9 cellular contexts compared by ENCODE assay signal in the genomic region with DNA sequence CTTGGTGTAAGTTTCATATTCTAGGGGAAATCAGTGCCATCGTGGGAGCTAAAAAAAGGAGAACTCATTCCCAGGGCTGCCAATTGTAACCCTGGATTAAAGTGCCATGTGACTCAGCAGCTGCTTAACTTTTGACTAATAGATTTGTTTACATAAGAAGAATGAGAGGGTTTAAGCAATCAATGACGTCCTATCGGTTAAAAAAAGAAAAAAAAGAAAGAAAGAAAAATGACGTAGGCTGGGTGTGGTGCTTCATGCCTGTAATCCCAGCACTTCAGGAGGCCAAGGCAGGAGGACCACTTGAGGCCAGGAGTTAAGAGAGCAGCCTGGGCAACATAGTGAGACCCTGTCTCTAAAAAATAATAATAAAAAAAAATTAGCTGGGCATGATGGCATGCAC.
DNase-seq lines count a peak whose midpoint lies in the region; ATAC-seq and TF ChIP-seq lines count a peak whose summit lies in the region.
"Had no signal": no experiment of that assay in that cellular context is flagged by ENCODE, and none has a peak within 500 bp of the region (broad histone marks: within the 10 kb centered on the region; RNA-seq: fewer than 3 reads in every experiment).

No MANE protein-coding gene starts in this region.

- H3K27ac ChIP-seq in ACC112 (ENCODE audit: low read depth, low read length) (peak overlapping the region; percentile 86), HCT116 (ENCODE audit: low read depth, low read length) (no peak overlapping the region), liver (ENCODE audit: low read depth in 1 of 2, low read length in 2 of 2) (peak overlapping the region in 1 of 2 donors; percentile 67)

- RAD21 ChIA-PET in HCT116 (lab: Charles Lee; ENCODE audit: low non-redundant PET in 1 of 2, low total read pairs in 2 of 2, uncharacterized antibody in 2 of 2, unreplicated experiment in 2 of 2): interaction anchor here in 1 of 2 experiments (0.5 kb wide), 1 partner anchor 216 kb away, joined by 4 read pairs; no protein-coding TSS in a partner anchor

- DNase-seq in HCT116 (ENCODE audit: low read depth, low spot score) (peak; percentile 73), amniotic epithelial cell (ENCODE audit: low read depth) (peak; percentile 73), posterior vena cava (ENCODE audit: low spot score) (no peak), NCI-H2081 treated with DMSO at 0.1 percent for 48 hours (lab: John Stamatoyannopoulos, UW) (no peak)
- no peak for DNase-seq in natural killer cell treated with Interleukin-12 subunit alpha and Interleukin-12 subunit beta and Interleukin-15 and Interleukin-18, amount 100 ng/mL, for 72 hours (ENCODE audit: low spot score)

- H3K4me3 Mint-ChIP-seq in natural killer cell treated with Interleukin-12 subunit alpha and Interleukin-12 subunit beta and Interleukin-15 and Interleukin-18, amount 100 ng/mL, for 72 hours: no peak overlapping the region
- H3K4me3 Mint-ChIP-seq: dendritic cell treated with granulocyte-macrophage colony-stimulating factor and Interleukin-4, amounts not matched to agents 40 ng/mL and 50 ng/mL, for 4 days had no signal

- H4K20me1 ChIP-seq in HCT116 (ENCODE audit: insufficient read depth): no peaks in the 10 kb centered on the region; the same call in 1 of the 2 replicates

- no peaks in the 10 kb centered on the region for H3K9me3 Mint-ChIP-seq in natural killer cell treated with Interleukin-12 subunit alpha and Interleukin-12 subunit beta and Interleukin-15 and Interleukin-18, amount 100 ng/mL, for 72 hours
- H3K9me3 Mint-ChIP-seq: dendritic cell treated with granulocyte-macrophage colony-stimulating factor and Interleukin-4, amounts not matched to agents 40 ng/mL and 50 ng/mL, for 4 days had no signal

- intact Hi-C loops in HCT116 (cut with micrococcal nuclease) (no loop called here), posterior vena cava (cut with DNase I) (no loop called here)

- peaks cover 41 to 54% of the 10 kb centered on the region in 2 donors for H3K4me1 Mint-ChIP-seq in natural killer cell treated with Interleukin-12 subunit alpha and Interleukin-12 subunit beta and Interleukin-15 and Interleukin-18, amount 100 ng/mL, for 72 hours (ENCODE audit: low read depth in 2 of 2)

- peak overlapping the region in 1 of 2 donors; percentile 21 for H3K27ac Mint-ChIP-seq in natural killer cell treated with Interleukin-12 subunit alpha and Interleukin-12 subunit beta and Interleukin-15 and Interleukin-18, amount 100 ng/mL, for 72 hours
- H3K27ac Mint-ChIP-seq: dendritic cell treated with granulocyte-macrophage colony-stimulating factor and Interleukin-4, amounts not matched to agents 40 ng/mL and 50 ng/mL, for 4 days had no signal

- H3K9ac ChIP-seq in HCT116 (ENCODE audit: low read length) (peak overlapping the region; percentile 6; the same call in 1 of the 2 replicates), liver (ENCODE audit: low read depth in 1 of 2, low read length in 2 of 2) (no peak overlapping the region)

- H3K9me3 ChIP-seq in HCT116 (ENCODE audit: control insufficient read depth in 1 of 2, insufficient read depth in 1 of 2, low read depth in 1 of 2, low read length in 2 of 2): no peaks in the 10 kb centered on the region
- no peaks in the 10 kb centered on the region for H3K9me3 ChIP-seq in liver (ENCODE audit: control insufficient read depth in 4 of 4, low read length in 3 of 4)

- H3K27me3 Mint-ChIP-seq in natural killer cell treated with Interleukin-12 subunit alpha and Interleukin-12 subunit beta and Interleukin-15 and Interleukin-18, amount 100 ng/mL, for 72 hours: peaks cover 0 to 2% of the 10 kb centered on the region in 2 donors

- H3K79me2 ChIP-seq in ACC112 (ENCODE audit: control insufficient read depth, insufficient read depth, low read length, unreplicated experiment): peaks cover 8% of the 10 kb centered on the region
- H3K79me2 ChIP-seq in HCT116 (ENCODE audit: insufficient read depth, low read length): peaks cover 91% of the 10 kb centered on the region

- POLR2A ChIA-PET in HCT116 (lab: Charles Lee): interaction anchor here (0.9 kb wide), 1 partner anchor 11 kb away, joined by 3 read pairs; no protein-coding TSS in a partner anchor

- peak overlapping the region; percentile 52 for H3K4me2 ChIP-seq in HCT116 (ENCODE audit: low read length)

- CTCF ChIA-PET in HCT116 (lab: Charles Lee): interaction anchor here (2.0 kb wide), 1 partner anchor 49 kb away, joined by 10 read pairs; no protein-coding TSS in a partner anchor

- WGBS in liver: 26% methylated on average over 4 of the region's 4 CpGs

- no peaks in the 10 kb centered on the region for H3K9me2 ChIP-seq in HCT116 (ENCODE audit: insufficient read depth)

- H2AFZ ChIP-seq in ACC112 (ENCODE audit: low read length, unreplicated experiment) (no peak overlapping the region), HCT116 (ENCODE audit: low read depth, low read length, poor library complexity, severe bottlenecking) (no peak overlapping the region)

- BruUV-seq in HCT116 (replicated peaks; lab: Mats Ljungman, UMichigan): no TSS peak

- H3K27me3 ChIP-seq in ACC112 (ENCODE audit: insufficient read depth, low read length): no peaks in the 10 kb centered on the region
- H3K27me3 ChIP-seq in HCT116 (ENCODE audit: insufficient read depth, low read length): no peaks in the 10 kb centered on the region
- no peaks in the 10 kb centered on the region for H3K27me3 ChIP-seq in liver (ENCODE audit: control insufficient read depth in 4 of 4, insufficient read depth in 4 of 4, low read length in 3 of 4)

- H3K4me1 ChIP-seq in ACC112 (ENCODE audit: control insufficient read depth, insufficient read depth, low read length, unreplicated experiment) (peaks cover 21% of the 10 kb centered on the region), HCT116 (ENCODE audit: control insufficient read depth in 1 of 2, insufficient read depth in 2 of 2, low read length in 2 of 2) (peaks cover 50 to 54% of the 10 kb centered on the region in 2 experiments), liver (ENCODE audit: control insufficient read depth in 4 of 4, insufficient read depth in 4 of 4, low read length in 3 of 4) (peaks cover 6 to 23% (median 17%) of the 10 kb centered on the region in 4 donors)

- H3K4me3 ChIP-seq in ACC112 (ENCODE audit: low read depth, low read length) (0 out of 2 replicates have a peak overlapping the region, but pooled peaks have one; percentile 1), HCT116 (replicated peaks in 1 of 2; ENCODE audit: low read depth in 1 of 2, low read length in 2 of 2) (0 out of 4 replicates have a peak overlapping the region, but pooled peaks of 1 of the 2 experiments have one; percentile 0), liver (ENCODE audit: low read depth in 1 of 3, low read length in 3 of 3) (no peak overlapping the region)

- no peak for TF ChIP-seq POLR2A in HCT116 (IDR thresholded peaks at IDR 0.05; ENCODE audit: borderline replicate concordance, extremely low read depth, insufficient read depth, insufficient read length)

- H3K36me3 ChIP-seq in ACC112 (ENCODE audit: insufficient read depth, low read length): no peaks in the 10 kb centered on the region
- no peaks in the 10 kb centered on the region for H3K36me3 ChIP-seq in HCT116 (ENCODE audit: control insufficient read depth in 1 of 2, insufficient read depth in 2 of 2, low read length in 2 of 2)
- H3K36me3 ChIP-seq in liver (ENCODE audit: control insufficient read depth in 4 of 4, insufficient read depth in 3 of 4, low read depth in 1 of 4, low read length in 3 of 4): peaks cover 0 to 6% (median 0%) of the 10 kb centered on the region in 4 donors

- TF ChIP-seq CTCF in HCT116 (IDR thresholded peaks at IDR 0.05 in 2 of 3, conservative IDR thresholded peaks at IDR 0.05 in 1 of 3; ENCODE audit: borderline replicate concordance in 1 of 3, insufficient read depth in 1 of 3, low read depth in 2 of 3, low read length in 2 of 3) (no peak), liver (IDR thresholded peaks at IDR 0.05; ENCODE audit: low read depth, low read length, missing input control) (no peak)

- TF ChIP-seq RAD21 in HCT116 (IDR thresholded peaks at IDR 0.05; ENCODE audit: low read depth) (no peak), liver (IDR thresholded peaks at IDR 0.05) (no peak)

- no peaks in the 10 kb centered on the region for H3K36me3 Mint-ChIP-seq in natural killer cell treated with Interleukin-12 subunit alpha and Interleukin-12 subunit beta and Interleukin-15 and Interleukin-18, amount 100 ng/mL, for 72 hours

- peak; percentile 31 for ATAC-seq in HCT116
- no peak for ATAC-seq in GM19351 (IDR thresholded peaks at IDR 0.05; ENCODE audit: unreplicated experiment)
- no peak for ATAC-seq in natural killer cell treated with Interleukin-12 subunit alpha and Interleukin-12 subunit beta and Interleukin-15 and Interleukin-18, amount 100 ng/mL, for 72 hours

TF ChIP-seq in HCT116, 20 proteins besides CTCF, POLR2A, EP300 and RAD21 (continues in another document):
- no peak for TF ChIP-seq ZFX (IDR thresholded peaks at IDR 0.05)
- TF ChIP-seq SRF (IDR thresholded peaks at IDR 0.05; ENCODE audit: low read depth): no peak
- TF ChIP-seq, protein P1, sequence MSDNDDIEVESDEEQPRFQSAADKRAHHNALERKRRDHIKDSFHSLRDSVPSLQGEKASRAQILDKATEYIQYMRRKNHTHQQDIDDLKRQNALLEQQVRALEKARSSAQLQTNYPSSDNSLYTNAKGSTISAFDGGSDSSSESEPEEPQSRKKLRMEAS (IDR thresholded peaks at IDR 0.05): peak; percentile 72
- TF ChIP-seq TCF7L2 (IDR thresholded peaks at IDR 0.05; ENCODE audit: borderline replicate concordance, extremely low read depth, insufficient read depth, insufficient read length): no peak
- no peak; the same call in 1 of the 2 replicates for TF ChIP-seq JUND (IDR thresholded peaks at IDR 0.05)
- no peak; the same call in 1 of the 2 replicates for TF ChIP-seq CBX3 (IDR thresholded peaks at IDR 0.05; ENCODE audit: low read depth)

TF ChIP-seq in liver, 16 proteins besides CTCF, POLR2A, EP300 and RAD21 (continues in another document):
- TF ChIP-seq NR2F2 (IDR thresholded peaks at IDR 0.05) (no peak), TAF1 (conservative IDR thresholded peaks at IDR 0.05) (no peak), GABPA (IDR thresholded peaks at IDR 0.05 in 1 of 2, conservative IDR thresholded peaks at IDR 0.05 in 1 of 2) (no peak), FOXA1 (IDR thresholded peaks at IDR 0.05) (no peak), FOXA2 (IDR thresholded peaks at IDR 0.05) (peak; percentile 15), HNF4G (IDR thresholded peaks at IDR 0.05) (no peak), YY1 (IDR thresholded peaks at IDR 0.05) (peak; percentile 34), JUND (IDR thresholded peaks at IDR 0.05) (peak in 1 of 2 donors; percentile 48), EGR1 (IDR thresholded peaks at IDR 0.05; ENCODE audit: low read depth in 2 of 2) (no peak), RXRA (IDR thresholded peaks at IDR 0.05) (no peak), SP1 (IDR thresholded peaks at IDR 0.05) (no peak), HNF4A (conservative IDR thresholded peaks at IDR 0.05) (peak; percentile 17 to 46)
- TF ChIP-seq, protein P2, sequence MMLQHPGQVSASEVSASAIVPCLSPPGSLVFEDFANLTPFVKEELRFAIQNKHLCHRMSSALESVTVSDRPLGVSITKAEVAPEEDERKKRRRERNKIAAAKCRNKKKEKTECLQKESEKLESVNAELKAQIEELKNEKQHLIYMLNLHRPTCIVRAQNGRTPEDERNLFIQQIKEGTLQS (IDR thresholded peaks at IDR 0.05): no peak

Comparison
In these comparisons a context has a peak if more than half of its experiments do, and no peak if none do; other contexts are left out.
1. DNase-seq: peak in HCT116 (single experiment) and amniotic epithelial cell (single experiment); none in posterior vena cava (single experiment), NCI-H2081 treated with DMSO at 0.1 percent for 48 hours (single experiment) and natural killer cell treated with Interleukin-12 subunit alpha and Interleukin-12 subunit beta and Interleukin-15 and Interleukin-18, amount 100 ng/mL, for 72 hours (single experiment).